In the genomic region with DNA sequence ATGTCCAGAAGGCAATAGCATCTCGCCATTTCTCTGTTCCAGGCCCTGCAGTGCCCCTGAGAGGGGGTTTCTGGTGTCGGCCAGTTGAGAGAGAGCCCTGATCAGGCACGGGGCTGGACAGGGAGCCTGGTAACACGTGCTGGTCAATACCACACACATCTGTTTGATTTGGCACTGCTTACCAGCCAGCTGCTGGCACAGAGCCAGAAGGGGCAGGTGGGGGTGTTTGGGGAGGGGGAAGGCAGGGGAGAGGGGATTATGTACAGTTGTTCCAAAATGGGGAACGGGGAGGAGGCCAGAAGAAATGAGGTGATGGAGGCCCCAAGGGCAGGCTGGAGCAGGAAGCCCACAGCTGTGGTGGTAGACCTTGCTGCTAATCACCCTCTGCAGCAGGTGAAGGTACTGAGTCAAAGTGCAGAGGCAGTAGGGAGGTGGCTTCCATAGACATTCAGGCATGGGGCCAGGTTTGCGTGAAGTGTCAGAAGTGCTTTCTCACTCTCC, we compare ENCODE assay signal across 9 cellular contexts.
DNase-seq lines count a peak whose midpoint lies in the region; FAIRE-seq and TF ChIP-seq lines count a peak whose summit lies in the region.
"Had no signal": no experiment of that assay in that cellular context is flagged by ENCODE, and none has a peak within 500 bp of the region (broad histone marks: within the 10 kb centered on the region; RNA-seq: fewer than 3 reads in every experiment).

No MANE protein-coding gene starts in this region.

- H3K4me3 ChIP-seq in osteoblast (ENCODE audit: insufficient read depth, low read length) = no peak overlapping the region
- H3K4me3 ChIP-seq: heart left ventricle had no signal

- H3K9me3 Mint-ChIP-seq in activated T-helper 1 cell treated with anti-CD3 and anti-CD28 coated beads, Interleukin-12 subunit alpha, Interleukin-12 subunit beta, Interleukin-2, Interleukin-4 antibody, amounts not matched to agents 30 ng/mL and 10 ng/mL and 1 ng/mL, durations not matched to agents 14 hours and 24 hours and 36 hours = peaks cover 6% of the 10 kb centered on the region
- H3K9me3 Mint-ChIP-seq in osteocyte (ENCODE audit: unreplicated experiment) = no peaks in the 10 kb centered on the region

- H3K27me3 ChIP-seq in osteoblast (ENCODE audit: insufficient read depth, low read length) = no peaks in the 10 kb centered on the region
- H3K27me3 ChIP-seq: heart left ventricle had no signal

- no peaks in the 10 kb centered on the region for H3K79me2 ChIP-seq in osteoblast (ENCODE audit: insufficient read depth, low read length)

- no peak overlapping the region for H3K4me2 ChIP-seq in osteoblast (ENCODE audit: insufficient read depth, low read length)

- no peak overlapping the region for H2AFZ ChIP-seq in osteoblast (ENCODE audit: low read length)

- H3K9me3 ChIP-seq in osteoblast (ENCODE audit: low read depth, low read length) = no peaks in the 10 kb centered on the region
- H3K9me3 ChIP-seq: heart left ventricle had no signal

- H3K36me3 ChIP-seq in osteoblast (ENCODE audit: insufficient read depth, low read length) = no peaks in the 10 kb centered on the region
- H3K36me3 ChIP-seq: heart left ventricle had no signal

- TF ChIP-seq CTCF in osteoblast (IDR thresholded peaks at IDR 0.05; ENCODE audit: extremely low read depth, low read depth, low read length) (no peak), osteocyte (IDR thresholded peaks at IDR 0.05) (no peak)

- intact Hi-C loops in activated T-helper 1 cell treated with anti-CD3 and anti-CD28 coated beads, Interleukin-12 subunit alpha, Interleukin-12 subunit beta, Interleukin-2, Interleukin-4 antibody, amounts not matched to agents 30 ng/mL and 10 ng/mL and 1 ng/mL, durations not matched to agents 14 hours and 24 hours and 36 hours (cut with micrococcal nuclease) = loop anchor here (2.0 to 5.0 kb wide), 2 partner anchors 62 to 154 kb away; partner anchors contain the start of gene LPP

- no peak for TF ChIP-seq POLR2A in H54 (IDR thresholded peaks at IDR 0.05; ENCODE audit: low read depth, low read length)

- H3K4me1 ChIP-seq in osteoblast (ENCODE audit: insufficient read depth, low read length) = no peaks in the 10 kb centered on the region

- H4K20me1 ChIP-seq in osteoblast (ENCODE audit: insufficient read depth, low read length) = no peaks in the 10 kb centered on the region

- H3K27me3 Mint-ChIP-seq in activated T-helper 1 cell treated with anti-CD3 and anti-CD28 coated beads, Interleukin-12 subunit alpha, Interleukin-12 subunit beta, Interleukin-2, Interleukin-4 antibody, amounts not matched to agents 30 ng/mL and 10 ng/mL and 1 ng/mL, durations not matched to agents 14 hours and 24 hours and 36 hours (ENCODE audit: insufficient read depth) = no peaks in the 10 kb centered on the region
- no peaks in the 10 kb centered on the region for H3K27me3 Mint-ChIP-seq in osteocyte (ENCODE audit: unreplicated experiment)

- H3K4me3 Mint-ChIP-seq in activated T-helper 1 cell treated with anti-CD3 and anti-CD28 coated beads, Interleukin-12 subunit alpha, Interleukin-12 subunit beta, Interleukin-2, Interleukin-4 antibody, amounts not matched to agents 30 ng/mL and 10 ng/mL and 1 ng/mL, durations not matched to agents 14 hours and 24 hours and 36 hours = peak overlapping the region; percentile 71
- no peak overlapping the region for H3K4me3 Mint-ChIP-seq in osteocyte (ENCODE audit: unreplicated experiment)

- DNase-seq in NCI-H82 (lab: John Stamatoyannopoulos, UW) (peak; percentile 66), NCI-H82 treated with DMSO at 0.1 percent for 48 hours (lab: John Stamatoyannopoulos, UW; ENCODE audit: unreplicated experiment) (no peak), NCI-H1417 (lab: John Stamatoyannopoulos, UW) (peak in 2 of 3 experiments; percentile 50 to 76), osteoblast (ENCODE audit: insufficient read length, low spot score, missing footprints) (peak; percentile 26), osteocyte (ENCODE audit: extremely low spot score, unreplicated experiment) (no peak), amniotic stem cell (lab: John Stamatoyannopoulos, UW) (no peak), H54 (ENCODE audit: insufficient read length, low spot score) (no peak)
- DNase-seq in activated T-helper 1 cell treated with anti-CD3 and anti-CD28 coated beads, Interleukin-12 subunit alpha, Interleukin-12 subunit beta, Interleukin-2, Interleukin-4 antibody, amounts not matched to agents 30 ng/mL and 10 ng/mL and 1 ng/mL, durations not matched to agents 14 hours and 24 hours and 36 hours (ENCODE audit: low spot score) = no peak
- DNase-seq: heart left ventricle had no signal

- no peak for FAIRE-seq in H54 (lab: Jason Lieb, UNC)

- H3K27ac Mint-ChIP-seq in activated T-helper 1 cell treated with anti-CD3 and anti-CD28 coated beads, Interleukin-12 subunit alpha, Interleukin-12 subunit beta, Interleukin-2, Interleukin-4 antibody, amounts not matched to agents 30 ng/mL and 10 ng/mL and 1 ng/mL, durations not matched to agents 14 hours and 24 hours and 36 hours = peak overlapping the region; percentile 93
- H3K27ac Mint-ChIP-seq in osteocyte (ENCODE audit: unreplicated experiment) = no peak overlapping the region

- peaks cover 84% of the 10 kb centered on the region for H3K4me1 Mint-ChIP-seq in activated T-helper 1 cell treated with anti-CD3 and anti-CD28 coated beads, Interleukin-12 subunit alpha, Interleukin-12 subunit beta, Interleukin-2, Interleukin-4 antibody, amounts not matched to agents 30 ng/mL and 10 ng/mL and 1 ng/mL, durations not matched to agents 14 hours and 24 hours and 36 hours (ENCODE audit: low read depth)
- H3K4me1 Mint-ChIP-seq in osteocyte (ENCODE audit: unreplicated experiment) = peaks cover 3% of the 10 kb centered on the region

- no peak overlapping the region for H3K27ac ChIP-seq in osteoblast (ENCODE audit: low read depth, low read length)

- H3K36me3 Mint-ChIP-seq in activated T-helper 1 cell treated with anti-CD3 and anti-CD28 coated beads, Interleukin-12 subunit alpha, Interleukin-12 subunit beta, Interleukin-2, Interleukin-4 antibody, amounts not matched to agents 30 ng/mL and 10 ng/mL and 1 ng/mL, durations not matched to agents 14 hours and 24 hours and 36 hours (ENCODE audit: low read depth) = peaks cover 18% of the 10 kb centered on the region
- H3K36me3 Mint-ChIP-seq in osteocyte (ENCODE audit: unreplicated experiment) = peaks cover 2% of the 10 kb centered on the region

Comparison
In these comparisons a context has a peak if more than half of its experiments do, and no peak if none do; other contexts are left out.
1. DNase-seq: peak in NCI-H82 (single experiment), NCI-H1417 (2 of 3) and osteoblast (single experiment); none in NCI-H82 treated with DMSO at 0.1 percent for 48 hours (single experiment), activated T-helper 1 cell treated with anti-CD3 and anti-CD28 coated beads, Interleukin-12 subunit alpha, Interleukin-12 subunit beta, Interleukin-2, Interleukin-4 antibody, amounts not matched to agents 30 ng/mL and 10 ng/mL and 1 ng/mL, durations not matched to agents 14 hours and 24 hours and 36 hours (single experiment), osteocyte (single experiment), amniotic stem cell (single experiment) and H54 (single experiment).